10 cellular contexts compared by ENCODE assay signal in the genomic region with DNA sequence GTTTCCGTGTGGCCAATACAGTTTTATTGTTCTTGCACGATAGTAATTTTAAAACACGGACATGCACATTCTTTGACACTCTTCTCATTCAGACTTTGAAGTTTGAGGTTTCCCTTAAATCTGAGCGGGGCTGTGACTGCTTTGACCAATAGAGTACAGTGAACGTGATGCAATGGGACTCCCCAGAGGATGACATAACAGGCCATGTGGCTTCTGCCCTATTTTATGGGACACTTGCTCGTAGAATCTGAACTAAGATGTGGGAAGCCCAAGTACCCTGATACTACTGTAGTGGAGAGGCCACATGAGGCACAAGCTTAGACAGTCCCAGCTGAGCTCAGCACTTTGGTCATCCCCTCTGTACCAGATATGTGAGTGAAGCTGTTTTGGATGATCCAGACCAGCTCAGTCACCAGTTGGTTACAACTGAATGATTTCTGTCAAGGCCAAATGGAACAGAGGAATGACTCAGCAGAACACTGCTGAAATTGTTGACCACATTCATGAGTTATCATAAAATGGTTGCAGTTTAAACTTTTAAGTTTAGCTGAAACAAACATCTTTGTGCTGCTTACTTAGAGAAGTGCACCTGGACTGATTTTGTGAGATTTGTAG.
DNase-seq lines count a peak whose midpoint lies in the region; ATAC-seq, FAIRE-seq and TF ChIP-seq lines count a peak whose summit lies in the region.
"Had no signal": no experiment of that assay in that cellular context is flagged by ENCODE, and none has a peak within 500 bp of the region (broad histone marks: within the 10 kb centered on the region; RNA-seq: fewer than 3 reads in every experiment).

No MANE protein-coding gene starts in this region.

- TF ChIP-seq CTCF in tibial nerve (IDR thresholded peaks at IDR 0.05): no peak

- H3K4me1 ChIP-seq in adipocyte (ENCODE audit: control insufficient read depth, insufficient read depth, low read length) (peaks cover 8% of the 10 kb centered on the region), tibial nerve (no peaks in the 10 kb centered on the region)

- no peak for FAIRE-seq in urothelium cell line (lab: Jason Lieb, UNC)

- DNase-seq in adipocyte (ENCODE audit: low read depth) (peak; percentile 57), renal cortical epithelial cell (ENCODE audit: low read depth) (peak; percentile 97), Right ventricle myocardium superior (no peak), left ventricle myocardium superior (no peak), tibial nerve (ENCODE audit: low spot score in 2 of 2) (no peak), urothelium cell line (ENCODE audit: low spot score) (no peak)
- DNase-seq: mucosa of descending colon had no signal

- TF ChIP-seq EP300 in tibial nerve (IDR thresholded peaks at IDR 0.05): no peak

- ATAC-seq in GM18867 (IDR thresholded peaks at IDR 0.05; ENCODE audit: unreplicated experiment) (peak; percentile 88), HG02970 (IDR thresholded peaks at IDR 0.05; ENCODE audit: low FRiP score, unreplicated experiment) (peak; percentile 67), Right ventricle myocardium superior (ENCODE audit: poor library complexity) (no peak), left ventricle myocardium superior (no peak)
- ATAC-seq: mucosa of descending colon had no signal

- H3K27me3 ChIP-seq in adipocyte (replicated peaks; ENCODE audit: control insufficient read depth, insufficient read depth, low read length) (no peaks in the 10 kb centered on the region), tibial nerve (no peaks in the 10 kb centered on the region)

- H3K36me3 ChIP-seq in adipocyte (ENCODE audit: control insufficient read depth, insufficient read depth, low read length, severe bottlenecking) (no peaks in the 10 kb centered on the region), tibial nerve (no peaks in the 10 kb centered on the region)

- H3K9me3 ChIP-seq in adipocyte (ENCODE audit: control insufficient read depth, low read length) (no peaks in the 10 kb centered on the region), tibial nerve (no peaks in the 10 kb centered on the region)
- H3K9me3 ChIP-seq: mucosa of descending colon had no signal

- intact Hi-C loops in Right ventricle myocardium superior (cut with DNase I) (no loop called here), left ventricle myocardium superior (cut with micrococcal nuclease) (no loop called here)

- no peak overlapping the region for H3K9ac ChIP-seq in adipocyte (ENCODE audit: low read length)

- 82 to 92% methylated on average over 6 of the region's 6 CpGs for WGBS in tibial nerve, 2 donors

- H3K27ac ChIP-seq in tibial nerve: no peak overlapping the region
- H3K27ac ChIP-seq: VCaP had no signal

- no peak for TF ChIP-seq POLR2A in tibial nerve (IDR thresholded peaks at IDR 0.05)

- H3K4me3 ChIP-seq in adipocyte (ENCODE audit: low read length) (peak overlapping the region; percentile 5), tibial nerve (no peak overlapping the region)
- H3K4me3 ChIP-seq: mucosa of descending colon had no signal

Comparison
In these comparisons a context has a peak if more than half of its experiments do, and no peak if none do; other contexts are left out.
1. ATAC-seq: peak in GM18867 (single experiment) and HG02970 (single experiment); none in Right ventricle myocardium superior (single experiment) and left ventricle myocardium superior (single experiment).
2. DNase-seq: peak in adipocyte (single experiment) and renal cortical epithelial cell (single experiment); none in Right ventricle myocardium superior (single experiment), left ventricle myocardium superior (single experiment), tibial nerve (0 of 2) and urothelium cell line (single experiment).